In genomic region chr17:32288600-32288999, GRCh38 we compare ENCODE assay signal across 1 cellular context.
TF ChIP-seq lines count a peak whose summit lies in the region.

No MANE protein-coding gene starts in this region.

TF ChIP-seq in SK-N-SH, 30 proteins besides CTCF, POLR2A, EP300 and RAD21 (continued from another document):
- no peak for TF ChIP-seq IRF3 (IDR thresholded peaks at IDR 0.05; ENCODE audit: low read depth, low read length)
- TF ChIP-seq FOXM1 (IDR thresholded peaks at IDR 0.05; ENCODE audit: low read depth), result no peak
- no peak for TF ChIP-seq FOSL2 (IDR thresholded peaks at IDR 0.05; ENCODE audit: borderline replicate concordance, low read depth)
